Comparison of ENCODE assay signal across 31 cellular contexts in the genomic region with DNA sequence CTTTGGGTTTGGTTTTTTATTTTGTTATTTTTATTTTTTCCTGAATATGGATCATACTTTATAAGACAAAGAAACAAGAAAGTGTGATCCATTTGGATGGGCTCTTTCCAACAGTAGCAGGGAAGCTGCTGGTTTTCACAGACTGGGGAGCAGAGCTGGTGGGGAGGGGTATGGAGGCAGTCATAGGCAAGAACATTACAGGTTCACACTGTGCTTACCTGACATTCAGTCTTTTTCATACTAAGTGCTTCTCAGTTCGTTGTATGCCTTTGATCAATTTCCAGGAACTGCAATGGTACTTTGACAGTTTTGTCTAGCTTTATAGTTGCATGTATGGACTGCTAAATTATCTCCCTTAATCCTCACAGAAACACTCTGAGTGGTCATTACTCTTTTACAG. TPM values are rescaled to one million over a fixed set of nuclear protein-coding genes. Genes with fewer than 3 reads are reported as not detected.
"Had no signal": no experiment of that assay in that cellular context is flagged by ENCODE, and none has a peak within 500 bp of the region (broad histone marks: within the 10 kb centered on the region; RNA-seq: fewer than 3 reads in every experiment).

No MANE protein-coding gene starts in this region.

- H3K9me3 Mint-ChIP-seq: natural killer cell; nephron; neural progenitor cell; stimulated activated memory B cell treated with anti-CD40 and anti-IgM and Interleukin-4, amounts not matched to agents 10 μg/mL and 1 μg/mL and 100 μg/mL, for 72 hours; stimulated activated naive CD8-positive, alpha-beta T cell treated with anti-CD3 and anti-CD28 coated beads, Interleukin-15, amount 100 ng/mL, for 72 hours; type B pancreatic cell had no signal

- H3K27me3 ChIP-seq: neural progenitor cell, ovary, right lobe of liver, testis, uterus had no signal

- H3K36me3 Mint-ChIP-seq: natural killer cell; neural progenitor cell; stimulated activated memory B cell treated with anti-CD40 and anti-IgM and Interleukin-4, amounts not matched to agents 10 μg/mL and 1 μg/mL and 100 μg/mL, for 72 hours; type B pancreatic cell had no signal

- H3K4me3 ChIP-seq: neural progenitor cell, ovary, psoas muscle, right lobe of liver, sigmoid colon, suprapubic skin, testis, tibial artery, transverse colon, upper lobe of right lung, uterus had no signal

- H3K79me2 ChIP-seq: parathyroid adenoma had no signal

- ATAC-seq: natural killer cell; psoas muscle; right cardiac atrium; right lobe of liver; stimulated activated memory B cell treated with anti-CD40 and anti-IgM and Interleukin-4, amounts not matched to agents 10 μg/mL and 1 μg/mL and 100 μg/mL, for 72 hours; stimulated activated naive CD8-positive, alpha-beta T cell treated with anti-CD3 and anti-CD28 coated beads, Interleukin-15, amount 100 ng/mL, for 72 hours; stimulated activated naive CD8-positive, alpha-beta T cell treated with anti-CD3 and anti-CD28 coated beads, Interleukin-15, Interleukin-2, amounts not matched to agents 100 U/mL and 50 U/mL, for 24 hours; upper lobe of right lung had no signal

- H3K4me2 ChIP-seq: neural progenitor cell had no signal

- H3K36me3 ChIP-seq: neural progenitor cell, ovary, right lobe of liver, sigmoid colon, suprapubic skin, tibial artery, transverse colon, upper lobe of right lung, uterus had no signal

- H3K9me3 ChIP-seq: ovary, psoas muscle, right lobe of liver, sigmoid colon, suprapubic skin, testis, tibial artery, transverse colon, upper lobe of right lung, uterus had no signal

- DNase-seq: natural killer cell; occipital lobe; ovary; posterior cingulate gyrus; psoas muscle; right cardiac atrium; right lobe of liver; sigmoid colon; small intestine; stimulated activated CD4-positive, alpha-beta T cell treated with anti-CD3 and anti-CD28 coated beads, Interleukin-12 subunit alpha, Interleukin-12 subunit beta, amount 100 ng/mL, for 4 hours; stimulated activated CD4-positive, alpha-beta T cell treated with anti-CD3 and anti-CD28 coated beads, Interleukin-1b, Interleukin-23, amount 100 ng/mL, for 48 hours; stimulated activated CD4-positive, alpha-beta T cell treated with anti-CD3 and anti-CD28 coated beads, Interleukin-4, amount 100 ng/mL, for 1 hour; stimulated activated CD4-positive, alpha-beta T cell treated with anti-CD3 and anti-CD28 coated beads, Interleukin-4, amount 100 ng/mL, for 4 hours; stimulated activated CD8-positive, alpha-beta memory T cell treated with anti-CD3 and anti-CD28 coated beads, Interleukin-4, amount 100 ng/mL, for 48 hours; stimulated activated naive CD4-positive, alpha-beta T cell; stimulated activated naive CD8-positive, alpha-beta T cell treated with anti-CD3 and anti-CD28 coated beads, Interleukin-15, amount 100 ng/mL, for 72 hours; stimulated activated naive CD8-positive, alpha-beta T cell treated with anti-CD3 and anti-CD28 coated beads, Interleukin-15, Interleukin-2, amounts not matched to agents 100 U/mL and 50 U/mL, for 24 hours; substantia nigra; testis; tibial artery; transverse colon; upper lobe of right lung; uterus had no signal

- H3K4me1 Mint-ChIP-seq: natural killer cell; nephron; neural progenitor cell; stimulated activated memory B cell treated with anti-CD40 and anti-IgM and Interleukin-4, amounts not matched to agents 10 μg/mL and 1 μg/mL and 100 μg/mL, for 72 hours; stimulated activated naive CD8-positive, alpha-beta T cell treated with anti-CD3 and anti-CD28 coated beads, Interleukin-15, amount 100 ng/mL, for 72 hours had no signal

- H3K9ac ChIP-seq: neural progenitor cell, parathyroid adenoma had no signal

- H3K4me1 ChIP-seq: parathyroid adenoma, psoas muscle, right lobe of liver, sigmoid colon, suprapubic skin, testis, tibial artery, transverse colon, upper lobe of right lung, uterus had no signal

- H3K27ac ChIP-seq: neural progenitor cell, ovary, parathyroid adenoma, psoas muscle, right lobe of liver, sigmoid colon, suprapubic skin, testis, tibial artery, transverse colon, upper lobe of right lung, uterus had no signal

- H3K27ac Mint-ChIP-seq: natural killer cell; nephron; neural progenitor cell; progenitor cell of endocrine pancreas; stimulated activated memory B cell treated with anti-CD40 and anti-IgM and Interleukin-4, amounts not matched to agents 10 μg/mL and 1 μg/mL and 100 μg/mL, for 72 hours; type B pancreatic cell had no signal

- H3K4me3 Mint-ChIP-seq: natural killer cell; nephron; neural progenitor cell; stimulated activated memory B cell treated with anti-CD40 and anti-IgM and Interleukin-4, amounts not matched to agents 10 μg/mL and 1 μg/mL and 100 μg/mL, for 72 hours; stimulated activated naive CD8-positive, alpha-beta T cell treated with anti-CD3 and anti-CD28 coated beads, Interleukin-15, amount 100 ng/mL, for 72 hours; type B pancreatic cell had no signal

- H2AFZ ChIP-seq: neural progenitor cell, parathyroid adenoma had no signal

RNA-seq across cellular contexts. Expression of gene BEAN1, which starts 27.7 kb away (rescaled TPM):
- total RNA-seq: natural killer cell, progenitor cell of endocrine pancreas, psoas muscle, skeletal muscle tissue had no signal
